ENCODE assay signal across 30 cellular contexts in the genomic region with DNA sequence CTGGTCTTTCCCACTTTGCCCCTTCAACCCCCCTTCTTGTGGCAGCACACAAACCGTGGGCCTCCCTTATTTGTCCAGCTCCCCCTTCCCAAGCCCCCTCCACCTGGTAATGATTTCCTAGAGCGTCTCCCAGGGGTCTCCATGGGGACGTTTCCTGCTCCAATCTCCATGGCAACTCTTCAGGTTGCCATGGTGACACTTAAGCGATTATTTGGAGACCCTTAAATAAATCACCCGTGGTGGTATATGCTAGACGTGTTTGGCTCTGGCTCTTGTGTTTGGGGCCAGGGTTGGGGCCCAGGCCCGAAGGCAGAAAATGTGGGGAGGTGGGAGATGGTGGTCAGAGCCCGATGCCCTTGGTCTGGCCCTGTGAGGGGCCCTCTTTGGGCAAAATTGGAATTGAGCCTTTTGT. TPM values are rescaled to one million over a fixed set of nuclear protein-coding genes. Genes with fewer than 3 reads are reported as not detected.
A peak's percentile ranks its signal among the peaks of the same experiment; 100 is the strongest.
DNase-seq lines count a peak whose midpoint lies in the region; ATAC-seq, FAIRE-seq and TF ChIP-seq lines count a peak whose summit lies in the region.
"Had no signal": no experiment of that assay in that cellular context is flagged by ENCODE, and none has a peak within 500 bp of the region (broad histone marks: within the 10 kb centered on the region; RNA-seq: fewer than 3 reads in every experiment).

No MANE protein-coding gene starts in this region.

- H3K9ac ChIP-seq in HepG2 (ENCODE audit: insufficient read depth, low read depth, low read length) (no peak overlapping the region), K562 (ENCODE audit: insufficient read depth in 1 of 2, low read depth in 2 of 2, low read length in 2 of 2) (no peak overlapping the region)

- CTCF ChIA-PET in HepG2 (lab: Yijun Ruan, JAX; ENCODE audit: low intra/inter-chr PET ratio, low total read pairs): no interaction called here
- CTCF ChIA-PET in K562 (lab: Yijun Ruan, JAX; ENCODE audit: low intra/inter-chr PET ratio): no interaction called here
- CTCF ChIA-PET in Calu3 (lab: Charles Lee): no interaction called here

- H3K4me1 Mint-ChIP-seq in nephron (peaks cover 24% of the 10 kb centered on the region), Calu3 (ENCODE audit: low read depth, unreplicated experiment) (no peaks in the 10 kb centered on the region)

- ATAC-seq in HepG2 (peak; percentile 48), right lobe of liver (no peak), K562 (no peak), GM19397 (IDR thresholded peaks at IDR 0.05; ENCODE audit: unreplicated experiment) (no peak)
- ATAC-seq: left cardiac atrium, PC-3, T-cell had no signal

- peaks cover 10% of the 10 kb centered on the region for H3K9me3 Mint-ChIP-seq in nephron
- peaks cover 3% of the 10 kb centered on the region for H3K9me3 Mint-ChIP-seq in Calu3 (ENCODE audit: low read depth, unreplicated experiment)
- H3K9me3 Mint-ChIP-seq: activated CD4-positive, alpha-beta memory T cell treated with anti-CD3 and anti-CD28 coated beads for 36 hours had no signal

- DNase-seq in HepG2 (ENCODE audit: low spot score) (peak; percentile 78), right lobe of liver (no peak), K562 (ENCODE audit: extremely low read depth in 1 of 4, low spot score in 3 of 4) (no peak), foreskin melanocyte (no peak), Calu3 (no peak)
- no peak for DNase-seq in activated effector memory CD4-positive, alpha-beta T cell treated with anti-CD3 and anti-CD28 coated beads, Interleukin-2, amount 50 U/mL, for 16 hours
- DNase-seq: activated CD4-positive, alpha-beta memory T cell treated with anti-CD3 and anti-CD28 coated beads for 36 hours; central memory CD4-positive, alpha-beta T cell; GOT3; KG1; left cardiac atrium; MM.1S; NCI-H1930; NCI-H446; PC-3; SHP77 treated with DMSO at 0.1 percent for 48 hours; stimulated activated CD4-positive, alpha-beta T cell treated with anti-CD3 and anti-CD28 coated beads, Interleukin-12 subunit alpha, Interleukin-12 subunit beta, amount 100 ng/mL, for 4 hours; stimulated activated CD4-positive, alpha-beta T cell treated with anti-CD3 and anti-CD28 coated beads, Interleukin-4, amount 100 ng/mL, for 4 hours; stimulated activated naive CD4-positive, alpha-beta T cell treated with Interleukin-2 at 50 U/mL for 16 hours; T-cell; testis had no signal

- H3K27me3 Mint-ChIP-seq in nephron (ENCODE audit: low read depth) (no peaks in the 10 kb centered on the region), Calu3 (ENCODE audit: unreplicated experiment) (no peaks in the 10 kb centered on the region)

- H3K4me3 ChIP-seq in HepG2 (replicated peaks in 1 of 3; ENCODE audit: insufficient read depth in 1 of 3, low read depth in 2 of 3, low read length in 3 of 3): no peak overlapping the region
- no peak overlapping the region for H3K4me3 ChIP-seq in right lobe of liver
- no peak overlapping the region for H3K4me3 ChIP-seq in K562
- H3K4me3 ChIP-seq: right atrium auricular region, testis, vagina had no signal

- WGBS in HepG2 (ENCODE audit: low lambda C conversion rate): 14% methylated on average over 8 of the region's 8 CpGs
- 35% methylated on average over 7 of the region's 8 CpGs for WGBS in right lobe of liver (ENCODE audit: insufficient coverage, low coverage, low lambda C conversion rate, missing lambda C conversion rate)
- WGBS in K562 (ENCODE audit: insufficient coverage, low coverage, missing lambda C conversion rate): 64% methylated on average over 8 of the region's 8 CpGs

- in situ Hi-C loops in HepG2 (cut with HindIII; ENCODE audit: extremely low pct_ligation_motif_present, low pct_unique_long_range_greater_than_20kb) (no loop called here), K562 (cut with MboI) (no loop called here)

- intact Hi-C loops in HepG2 (cut with micrococcal nuclease; ENCODE audit: unreplicated experiment) (no loop called here), right lobe of liver (cut with DNase I) (no loop called here), K562 (cut with micrococcal nuclease) (no loop called here), Calu3 (cut with micrococcal nuclease; ENCODE audit: unreplicated experiment) (no loop called here)

- peaks cover 56% of the 10 kb centered on the region for H3K4me1 ChIP-seq in HepG2 (ENCODE audit: insufficient read depth, low read length)
- peaks cover 0 to 11% (median 4%) of the 10 kb centered on the region in 4 donors for H3K4me1 ChIP-seq in right lobe of liver
- H3K4me1 ChIP-seq in K562 (replicated peaks in 1 of 2; ENCODE audit: control insufficient read depth in 2 of 2, insufficient read depth in 2 of 2, low read length in 2 of 2): peaks cover 21 to 27% of the 10 kb centered on the region in 2 experiments; a peak in 4 of 5 replicates

- no peak overlapping the region for H3K27ac ChIP-seq in HepG2 (ENCODE audit: extremely low read length, insufficient read depth, low read length)
- no peak overlapping the region for H3K27ac ChIP-seq in right lobe of liver
- H3K27ac ChIP-seq in K562 (ENCODE audit: extremely low read depth, low read depth, low read length): no peak overlapping the region
- H3K27ac ChIP-seq: C4-2B, right atrium auricular region, testis, vagina had no signal

- H3K4me3 Mint-ChIP-seq in nephron: peak overlapping the region in 2 of 3 experiments; percentile 3 to 11
- H3K4me3 Mint-ChIP-seq in Calu3 (ENCODE audit: low read depth, unreplicated experiment): no peak overlapping the region
- H3K4me3 Mint-ChIP-seq: activated CD4-positive, alpha-beta memory T cell treated with anti-CD3 and anti-CD28 coated beads for 36 hours; activated naive CD8-positive, alpha-beta T cell; T-cell had no signal

- H3K27me3 ChIP-seq in HepG2 (ENCODE audit: control insufficient read depth in 1 of 2, insufficient read depth in 2 of 2, low read length in 2 of 2) (no peaks in the 10 kb centered on the region), right lobe of liver (no peaks in the 10 kb centered on the region), K562 (ENCODE audit: control insufficient read depth in 2 of 2, insufficient read depth in 2 of 2, low read length in 2 of 2) (no peaks in the 10 kb centered on the region)
- H3K27me3 ChIP-seq: right atrium auricular region, testis, vagina had no signal

- H3K27ac Mint-ChIP-seq in nephron: peak overlapping the region; percentile 80 to 96 (median 86)
- H3K27ac Mint-ChIP-seq in Calu3 (ENCODE audit: unreplicated experiment): no peak overlapping the region
- H3K27ac Mint-ChIP-seq: activated CD4-positive, alpha-beta memory T cell treated with anti-CD3 and anti-CD28 coated beads for 36 hours; activated naive CD8-positive, alpha-beta T cell; activated T-helper 2 cell treated with anti-CD3 and anti-CD28 coated beads, Interferon-gamma antibody, Interleukin-2, Interleukin-4, amounts not matched to agents 10 μg/mL and 5 μg/mL and 100 μg/mL, durations not matched to agents 14 hours and 24 hours and 36 hours; T-cell had no signal

- FAIRE-seq in HepG2 (lab: Jason Lieb, UNC): peak; percentile 36
- FAIRE-seq in K562 (lab: Jason Lieb, UNC): no peak
- FAIRE-seq: astrocyte, endothelial cell of umbilical vein had no signal

- H4K20me1 ChIP-seq in HepG2 (ENCODE audit: insufficient read depth, low read length) (no peaks in the 10 kb centered on the region), K562 (replicated peaks; ENCODE audit: control insufficient read depth, insufficient read depth, low read length) (no peaks in the 10 kb centered on the region)

- H3K36me3 Mint-ChIP-seq in nephron (ENCODE audit: low read depth): peaks cover 7% of the 10 kb centered on the region
- peaks cover 9% of the 10 kb centered on the region for H3K36me3 Mint-ChIP-seq in Calu3 (ENCODE audit: insufficient read depth, unreplicated experiment)
- H3K36me3 Mint-ChIP-seq: T-cell had no signal

- POLR2A ChIA-PET in HepG2 (lab: Yijun Ruan, JAX) (interaction anchor here (1.0 kb wide), 1 partner anchor 40 kb away, joined by 3 read pairs; no protein-coding TSS in a partner anchor), K562 (lab: Yijun Ruan, JAX) (no interaction called here)

- no TSS peak for BruUV-seq in HepG2 (replicated peaks; lab: Mats Ljungman, UMichigan)
- BruUV-seq in K562 (replicated peaks; lab: Mats Ljungman, UMichigan): no TSS peak
- no TSS peak for BruUV-seq in Calu3 (replicated peaks; lab: Mats Ljungman, UMichigan)

- TF ChIP-seq CTCF in HepG2 (CRISPR knock-in tag; IDR thresholded peaks at IDR 0.05) (no peak), right lobe of liver (IDR thresholded peaks at IDR 0.05) (no peak), K562 (IDR thresholded peaks at IDR 0.05 in 2 of 3, conservative IDR thresholded peaks at IDR 0.05 in 1 of 3; ENCODE audit: insufficient read depth in 2 of 3, low read depth in 1 of 3, low read length in 3 of 3) (no peak), nephron (IDR thresholded peaks at IDR 0.05; ENCODE audit: unreplicated experiment in 3 of 3) (no peak), Calu3 (IDR thresholded peaks at IDR 0.05; ENCODE audit: unreplicated experiment) (no peak)

- H3K79me2 ChIP-seq in HepG2 (ENCODE audit: insufficient read depth, low read length) (no peaks in the 10 kb centered on the region), K562 (ENCODE audit: control insufficient read depth, insufficient read depth, low read length) (no peaks in the 10 kb centered on the region)

- H2AFZ ChIP-seq in HepG2 (ENCODE audit: low read length): no peak overlapping the region
- no peak overlapping the region for H2AFZ ChIP-seq in K562 (ENCODE audit: low read depth, low read length)

- no peaks in the 10 kb centered on the region for H3K36me3 ChIP-seq in HepG2 (replicated peaks in 1 of 2; ENCODE audit: control insufficient read depth in 1 of 2, insufficient read depth in 2 of 2, low read length in 2 of 2)
- no peaks in the 10 kb centered on the region for H3K36me3 ChIP-seq in right lobe of liver
- peaks cover 10% of the 10 kb centered on the region for H3K36me3 ChIP-seq in K562 (ENCODE audit: control insufficient read depth, insufficient read depth, low read length)
- H3K36me3 ChIP-seq: right atrium auricular region, vagina had no signal

- H3K9me3 ChIP-seq in HepG2 (ENCODE audit: low read length) (peaks cover 7% of the 10 kb centered on the region; the same call in 1 of the 2 replicates), right lobe of liver (no peaks in the 10 kb centered on the region), K562 (replicated peaks; ENCODE audit: control insufficient read depth, insufficient read depth, low read depth, low read length) (peaks cover 6% of the 10 kb centered on the region)
- H3K9me3 ChIP-seq: right atrium auricular region, testis, vagina had no signal

- TF ChIP-seq RAD21 in HepG2 (CRISPR knock-in tag; IDR thresholded peaks at IDR 0.05): no peak
- no peak for TF ChIP-seq RAD21 in K562 (CRISPR knock-in tag; conservative IDR thresholded peaks at IDR 0.05 in 1 of 2, IDR thresholded peaks at IDR 0.05 in 1 of 2)

- H3K9me1 ChIP-seq in K562 (ENCODE audit: control insufficient read depth, insufficient read depth, low read length): no peaks in the 10 kb centered on the region

- TF ChIP-seq EP300 in HepG2 (IDR thresholded peaks at IDR 0.05; ENCODE audit: low read depth in 2 of 2, low read length in 2 of 2) (no peak), HepG2 (CRISPR knock-in tag; IDR thresholded peaks at IDR 0.05; ENCODE audit: borderline replicate concordance) (no peak), K562 (IDR thresholded peaks at IDR 0.05; ENCODE audit: low read length) (no peak)

- TF ChIP-seq POLR2A in HepG2 (IDR thresholded peaks at IDR 0.05; ENCODE audit: insufficient read depth in 1 of 2, low read depth in 2 of 2, low read length in 2 of 2) (no peak), right lobe of liver (IDR thresholded peaks at IDR 0.05) (no peak), K562 (conservative IDR thresholded peaks at IDR 0.05) (no peak)

- H3K4me2 ChIP-seq in HepG2 (ENCODE audit: low read depth, low read length) (peak overlapping the region; percentile 67), K562 (ENCODE audit: insufficient read depth, low read length) (no peak overlapping the region)

RNA-seq across cellular contexts. Expression of gene DLG5, which starts 41.1 kb away (rescaled TPM):
- total RNA-seq in HepG2 (2016; rRNA removed; fragmentation: Illumina TruSeq; extraction: Trizol): 15.1 and 15.5 TPM in 2 replicates
- total RNA-seq in HepG2 (2016; cell fraction: cytosol; rRNA removed; fragmentation: Illumina TruSeq; extraction: Trizol; ENCODE audit: low read depth): 4.8 and 5.9 TPM in 2 replicates
- total RNA-seq in HepG2 (2016; cell fraction: insoluble cytoplasmic fraction; rRNA removed; fragmentation: Illumina TruSeq; extraction: Trizol): 13.9 and 15.8 TPM in 2 replicates
- 6.6 and 7.8 TPM in 2 replicates for total RNA-seq in HepG2 (2016; cell fraction: membrane; rRNA removed; fragmentation: Illumina TruSeq; extraction: Trizol)
- 18.8 and 22.2 TPM in 2 replicates for total RNA-seq in HepG2 (2016; cell fraction: nucleus; rRNA removed; fragmentation: Illumina TruSeq; extraction: Trizol)
- 18.2 and 20.9 TPM in 2 replicates for polyA plus RNA-seq in HepG2 (2011; rRNA removed)
- polyA plus RNA-seq in HepG2 (2011; cell fraction: cytosol; rRNA removed): 11.7 and 13.7 TPM in 2 replicates
- 164 and 167 TPM in 2 replicates for polyA plus RNA-seq in HepG2 (2011; cell fraction: nucleus; rRNA removed)
- polyA plus RNA-seq in HepG2 (2012): 15.1 and 34.9 TPM in 2 replicates
- 1.1 TPM in 2 replicates for polyA plus RNA-seq in HepG2 (2016; cell fraction: cytosol; fragmentation: Illumina TruSeq; extraction: Trizol; ENCODE audit: low read depth)
- polyA plus RNA-seq in HepG2 (2016; cell fraction: insoluble cytoplasmic fraction; fragmentation: Illumina TruSeq; extraction: Trizol; ENCODE audit: low read depth): 16.9 and 19.7 TPM in 2 replicates
- polyA plus RNA-seq in HepG2 (2016; cell fraction: membrane; fragmentation: Illumina TruSeq; extraction: Trizol; ENCODE audit: low read depth): 3.0 and 4.2 TPM in 2 replicates
- polyA plus RNA-seq in HepG2 (2016; cell fraction: nucleus; fragmentation: Illumina TruSeq; extraction: Trizol; ENCODE audit: insufficient read depth, low read depth): 49.2 and 54.4 TPM in 2 replicates
- polyA minus RNA-seq in HepG2 (2011; rRNA and poly(A)+ RNA removed; ENCODE audit: low replicate concordance): 19.1 and 24.2 TPM in 2 replicates
- polyA minus RNA-seq in HepG2 (2011; cell fraction: cytosol; rRNA and poly(A)+ RNA removed): 12.4 and 14.9 TPM in 2 replicates
- 29.7 and 35.3 TPM in 2 replicates for polyA minus RNA-seq in HepG2 (2011; cell fraction: nucleus; rRNA and poly(A)+ RNA removed)
- 1 to 10 TPM; 5.6 to 8.8 (median 7.6) TPM for total RNA-seq in right lobe of liver
- total RNA-seq in K562 (2011; cell fraction: chromatin; rRNA removed; ENCODE audit: low replicate concordance): 91.9 and 204 TPM in 2 replicates
- total RNA-seq in K562 (2011; cell fraction: nucleolus; rRNA removed): 90.6 and 92.5 TPM in 2 replicates
- total RNA-seq in K562 (2011; cell fraction: nucleoplasm; rRNA removed): 67.2 and 68.6 TPM in 2 replicates
- 10.1 and 13.6 TPM in 2 replicates for total RNA-seq in K562 (2014; rRNA removed)
- 9.2 and 9.6 TPM in 2 replicates for total RNA-seq in K562 (2014; rRNA removed; fragmentation: Illumina TruSeq; extraction: Trizol)
- 11.0 and 11.2 TPM in 2 replicates for total RNA-seq in K562 (2015; rRNA removed; fragmentation: Illumina TruSeq; extraction: Trizol)
- total RNA-seq in K562 (2021): 24.0 and 26.8 TPM in 2 replicates
- 8.8 and 11.9 TPM in 2 replicates for polyA plus RNA-seq in K562 (2011; rRNA removed)
- polyA plus RNA-seq in K562 (2011; cell fraction: cytosol; rRNA removed): 8.1 and 10.6 TPM in 2 replicates
- polyA plus RNA-seq in K562 (2011; cell fraction: nucleus; rRNA removed): 72.9 and 124 TPM in 2 replicates
- polyA plus RNA-seq in K562 (2012): 16.0 and 23.5 TPM in 2 replicates
- 17.9 and 18.8 TPM in 2 replicates for polyA plus RNA-seq in K562 (2014; fragmentation: Illumina TruSeq; extraction: Trizol)
- 1 to 10 TPM; 1.4 to 1.5 TPM for polyA plus RNA-seq in K562 (2014; fragmentation: Nextera tagmentation; extraction: Ambion mirVana)
- polyA plus RNA-seq in K562 (2014; rRNA removed): 17.2 and 17.3 TPM in 2 replicates
- 11.9 and 15.3 TPM in 2 replicates for polyA minus RNA-seq in K562 (2011; rRNA and poly(A)+ RNA removed)
- polyA minus RNA-seq in K562 (2011; cell fraction: cytosol; rRNA and poly(A)+ RNA removed): 7.3 and 10.1 TPM in 2 replicates
- 27.9 and 33.8 TPM in 2 replicates for polyA minus RNA-seq in K562 (2011; cell fraction: nucleus; rRNA and poly(A)+ RNA removed)
- 46.0 and 51.0 TPM in 2 replicates for total RNA-seq in Calu3 (2022)

Comparison
In these comparisons a context has a peak if more than half of its experiments do, and no peak if none do; other contexts are left out.
1. Of the 241 proteins assayed by ChIP-seq in both HepG2 and K562: peak only in HepG2: FOXA3, MEF2D, MXI1, PATZ1, RBM22 and ZBTB7A; only in K562: none; in both: RFX1; in neither: 233; mixed calls (peak in some experiments, not most) for 1.